In genomic region chr3:123028233-123028828, GRCh38 we compare ENCODE assay signal across 8 cellular contexts. TPM values are rescaled to one million over a fixed set of nuclear protein-coding genes. Genes with fewer than 3 reads are reported as not detected.
A peak's percentile ranks its signal among the peaks of the same experiment; 100 is the strongest.
DNase-seq lines count a peak whose midpoint lies in the region; ATAC-seq, FAIRE-seq and TF ChIP-seq lines count a peak whose summit lies in the region.

No MANE protein-coding gene starts in this region.

- no peaks in the 10 kb centered on the region for H3K9me3 ChIP-seq in neutrophil

- H3K36me3 ChIP-seq in neutrophil, result no peaks in the 10 kb centered on the region

- H3K27ac ChIP-seq in neutrophil, result no peak overlapping the region

- TF ChIP-seq CTCF in D721Med (IDR thresholded peaks at IDR 0.05; ENCODE audit: insufficient read depth, missing control alignments), result peak; percentile 62
- no peak for TF ChIP-seq CTCF in neutrophil (IDR thresholded peaks at IDR 0.05)

- no peak overlapping the region for H3K27ac Mint-ChIP-seq in activated naive CD4-positive, alpha-beta T cell treated with anti-CD3 and anti-CD28 coated beads, Interleukin-2, amount 50 U/mL, for 72 hours

- peaks cover 22 to 28% of the 10 kb centered on the region in 2 experiments for H3K4me1 ChIP-seq in neutrophil (ENCODE audit: control insufficient read depth in 1 of 2, insufficient read depth in 1 of 2, low read depth in 1 of 2, low read length in 1 of 2)

- FAIRE-seq in D721Med (lab: Jason Lieb, UNC) (no peak), HTR-8/SVneo (lab: Jason Lieb, UNC) (no peak)

- ATAC-seq in activated naive CD4-positive, alpha-beta T cell treated with anti-CD3 and anti-CD28 coated beads, Interleukin-2, amount 50 U/mL, for 72 hours, result peak; percentile 30 to 55
- ATAC-seq in GM18861 (IDR thresholded peaks at IDR 0.05; ENCODE audit: unreplicated experiment) (no peak), HG02678 (IDR thresholded peaks at IDR 0.05; ENCODE audit: unreplicated experiment) (no peak)

- peaks cover 0 to 6% of the 10 kb centered on the region in 2 donors for H3K36me3 Mint-ChIP-seq in activated naive CD4-positive, alpha-beta T cell treated with anti-CD3 and anti-CD28 coated beads, Interleukin-2, amount 50 U/mL, for 72 hours

- peak overlapping the region; percentile 46 to 64 for H3K4me3 ChIP-seq in neutrophil (ENCODE audit: low read depth in 1 of 2, low read length in 1 of 2)

- peak; percentile 67 for DNase-seq in D721Med (ENCODE audit: insufficient read length, low spot score)
- DNase-seq in HTR-8/SVneo (ENCODE audit: insufficient read length, low spot score), result peak; percentile 62
- DNase-seq in NCI-H82 (lab: John Stamatoyannopoulos, UW), result peak; percentile 91
- DNase-seq in activated naive CD4-positive, alpha-beta T cell treated with anti-CD3 and anti-CD28 coated beads, Interleukin-2, amount 50 U/mL, for 72 hours (ENCODE audit: low spot score in 2 of 2), result peak in 1 of 2 donors; percentile 13
- peak; percentile 57 for DNase-seq in glomerular visceral epithelial cell (ENCODE audit: extremely low spot score)

- no peaks in the 10 kb centered on the region for H3K9me3 Mint-ChIP-seq in activated naive CD4-positive, alpha-beta T cell treated with anti-CD3 and anti-CD28 coated beads, Interleukin-2, amount 50 U/mL, for 72 hours

- peaks cover 100% of the 10 kb centered on the region for H3K27me3 ChIP-seq in neutrophil

RNA-seq across cellular contexts. Expression of gene SEMA5B, which starts 0.8 kb away (rescaled TPM):
- not detected for total RNA-seq in activated naive CD4-positive, alpha-beta T cell treated with anti-CD3 and anti-CD28 coated beads, Interleukin-2, amount 50 U/mL, for 72 hours

RNA-seq across cellular contexts. Expression of gene PDIA5, which starts 38.5 kb away (rescaled TPM):
- total RNA-seq in activated naive CD4-positive, alpha-beta T cell treated with anti-CD3 and anti-CD28 coated beads, Interleukin-2, amount 50 U/mL, for 72 hours, result 10 to 100 TPM in 1 of 2 donors, 1 to 10 TPM in 1; 5.5 to 20.0 TPM

Comparison
In these comparisons a context has a peak if more than half of its experiments do, and no peak if none do; other contexts are left out.
1. ATAC-seq: peak in activated naive CD4-positive, alpha-beta T cell treated with anti-CD3 and anti-CD28 coated beads, Interleukin-2, amount 50 U/mL, for 72 hours (2 of 2); none in GM18861 (single experiment) and HG02678 (single experiment).